Comparison of ENCODE assay signal across 31 cellular contexts in the genomic region with DNA sequence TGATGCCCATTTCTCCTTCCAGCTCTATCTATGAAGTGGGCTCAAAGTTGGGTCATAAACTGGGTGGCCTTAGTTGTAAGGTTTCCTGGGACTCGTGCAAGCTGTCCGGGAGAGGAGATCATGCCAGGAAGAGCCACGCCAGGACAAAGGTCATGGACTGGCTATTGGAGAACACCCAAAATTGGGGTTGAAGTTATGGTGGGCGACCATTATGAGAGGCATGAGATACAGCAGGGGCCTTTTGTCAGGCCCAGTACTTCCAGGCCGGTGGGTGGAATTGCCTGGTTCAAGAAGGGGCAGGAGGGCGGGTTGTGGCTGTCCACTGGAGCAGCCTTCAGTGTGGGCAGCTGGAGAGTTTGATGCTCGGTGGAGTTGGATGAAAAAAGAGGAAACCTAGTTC.
"Had no signal": no experiment of that assay in that cellular context is flagged by ENCODE, and none has a peak within 500 bp of the region (broad histone marks: within the 10 kb centered on the region; RNA-seq: fewer than 3 reads in every experiment).

No MANE protein-coding gene starts in this region.

- H3K27ac Mint-ChIP-seq: activated CD4-positive, alpha-beta memory T cell treated with anti-CD3 and anti-CD28 coated beads, Interleukin-2, amount 10 ng/mL, durations not matched to agents 7 days and 5 days; activated CD8-positive, alpha-beta memory T cell treated with anti-CD3 and anti-CD28 coated beads, Interleukin-2, amount 10 ng/mL, durations not matched to agents 7 days and 5 days; activated naive CD8-positive, alpha-beta T cell treated with anti-CD3 and anti-CD28 coated beads for 36 hours had no signal

- DNase-seq: activated CD4-positive, alpha-beta memory T cell treated with anti-CD3 and anti-CD28 coated beads, Interleukin-2, amount 10 ng/mL, durations not matched to agents 7 days and 5 days; activated CD4-positive, alpha-beta T cell treated with anti-CD3 and anti-CD28 coated beads for 1 hour; activated CD4-positive, alpha-beta T cell treated with anti-CD3 and anti-CD28 coated beads for 48 hours; activated CD4-positive, CD25-positive, alpha-beta regulatory T cell; activated CD8-positive, alpha-beta memory T cell treated with anti-CD3 and anti-CD28 coated beads for 24 hours; activated CD8-positive, alpha-beta memory T cell treated with anti-CD3 and anti-CD28 coated beads, Interleukin-2, amount 10 ng/mL, durations not matched to agents 7 days and 5 days; activated CD8-positive, alpha-beta memory T cell treated with anti-CD3 and anti-CD28 coated beads, Interleukin-2, amount 50 U/mL, for 48 hours; activated effector memory CD4-positive, alpha-beta T cell treated with Interleukin-2 at 50 U/mL for 16 hours; activated naive CD4-positive, alpha-beta T cell treated with anti-CD3 and anti-CD28 coated beads, Interleukin-2, amount 50 U/mL, for 16 hours; activated naive CD8-positive, alpha-beta T cell treated with anti-CD3 and anti-CD28 coated beads for 36 hours; activated T-cell treated with anti-CD3 and anti-CD28 coated beads, Interleukin-2, amount 50 U/mL, for 48 hours; amniotic stem cell; aorta; NCI-H1092 treated with DMSO at 0.1 percent for 48 hours; NCI-H1417; NCI-H146; NCI-H187; NCI-H2029 treated with DMSO at 0.1 percent for 48 hours; NCI-H2107; NCI-H2171; NCI-H510A; NCI-H526; NCI-H748 treated with DMSO at 0.1 percent for 48 hours; PC-9; T1000; WERI-Rb-1 had no signal

- H2AFZ ChIP-seq: PC-9 had no signal

- H3K4me3 Mint-ChIP-seq: activated CD4-positive, alpha-beta memory T cell treated with anti-CD3 and anti-CD28 coated beads, Interleukin-2, amount 10 ng/mL, durations not matched to agents 7 days and 5 days; activated CD8-positive, alpha-beta memory T cell treated with anti-CD3 and anti-CD28 coated beads, Interleukin-2, amount 10 ng/mL, durations not matched to agents 7 days and 5 days; activated naive CD8-positive, alpha-beta T cell treated with anti-CD3 and anti-CD28 coated beads for 36 hours had no signal

- H3K36me3 ChIP-seq: cardiac muscle cell, WERI-Rb-1 had no signal

- H3K36me3 Mint-ChIP-seq: activated CD8-positive, alpha-beta memory T cell treated with anti-CD3 and anti-CD28 coated beads, Interleukin-2, amount 10 ng/mL, durations not matched to agents 7 days and 5 days; activated naive CD8-positive, alpha-beta T cell treated with anti-CD3 and anti-CD28 coated beads for 36 hours had no signal

- H3K27ac ChIP-seq: cardiac muscle cell, PC-9, RWPE1, SK-N-MC, WERI-Rb-1 had no signal

- H3K27me3 Mint-ChIP-seq: activated CD4-positive, alpha-beta memory T cell treated with anti-CD3 and anti-CD28 coated beads, Interleukin-2, amount 10 ng/mL, durations not matched to agents 7 days and 5 days; activated CD8-positive, alpha-beta memory T cell treated with anti-CD3 and anti-CD28 coated beads, Interleukin-2, amount 10 ng/mL, durations not matched to agents 7 days and 5 days; activated naive CD8-positive, alpha-beta T cell treated with anti-CD3 and anti-CD28 coated beads for 36 hours had no signal

- FAIRE-seq: RCC 7860 had no signal

- H3K27me3 ChIP-seq: cardiac muscle cell had no signal

- H3K4me3 ChIP-seq: cardiac muscle cell, PC-9, SK-N-MC had no signal

- H3K9me3 Mint-ChIP-seq: activated naive CD8-positive, alpha-beta T cell treated with anti-CD3 and anti-CD28 coated beads for 36 hours had no signal

- H3K4me2 ChIP-seq: PC-9 had no signal

- H3K4me1 Mint-ChIP-seq: activated CD4-positive, alpha-beta memory T cell treated with anti-CD3 and anti-CD28 coated beads, Interleukin-2, amount 10 ng/mL, durations not matched to agents 7 days and 5 days; activated CD8-positive, alpha-beta memory T cell treated with anti-CD3 and anti-CD28 coated beads, Interleukin-2, amount 10 ng/mL, durations not matched to agents 7 days and 5 days; activated naive CD8-positive, alpha-beta T cell treated with anti-CD3 and anti-CD28 coated beads for 36 hours had no signal

- ATAC-seq: activated CD8-positive, alpha-beta memory T cell treated with anti-CD3 and anti-CD28 coated beads, Interleukin-2, amount 10 ng/mL, durations not matched to agents 7 days and 5 days; Right ventricle myocardium inferior had no signal
